24 cellular contexts compared by ENCODE assay signal in genomic region chr13:66341978-66342377, GRCh38.
A peak's percentile ranks its signal among the peaks of the same experiment; 100 is the strongest.
DNase-seq lines count a peak whose midpoint lies in the region; ATAC-seq and TF ChIP-seq lines count a peak whose summit lies in the region.
"Had no signal": no experiment of that assay in that cellular context is flagged by ENCODE, and none has a peak within 500 bp of the region (broad histone marks: within the 10 kb centered on the region; RNA-seq: fewer than 3 reads in every experiment).

No MANE protein-coding gene starts in this region.

- no peak for ATAC-seq in GM18870 (IDR thresholded peaks at IDR 0.05; ENCODE audit: unreplicated experiment)
- ATAC-seq: Right ventricle myocardium inferior had no signal

- H3K9ac ChIP-seq in SK-N-MC (ENCODE audit: insufficient read length) = no peak overlapping the region
- H3K9ac ChIP-seq: GM23248 had no signal

- H3K36me3 Mint-ChIP-seq in activated T-helper 1 cell treated with anti-CD3 and anti-CD28 coated beads, Interleukin-12 subunit alpha, Interleukin-12 subunit beta, Interleukin-2, Interleukin-4 antibody, amounts not matched to agents 30 ng/mL and 10 ng/mL and 1 ng/mL, durations not matched to agents 14 hours and 24 hours and 36 hours (ENCODE audit: low read depth) = no peaks in the 10 kb centered on the region
- H3K36me3 Mint-ChIP-seq: CD14-positive monocyte had no signal

- H3K9me3 ChIP-seq in SK-N-MC (ENCODE audit: low read depth, low read length) = no peaks in the 10 kb centered on the region
- H3K9me3 ChIP-seq: BE2C, SJCRH30 had no signal

- H3K27ac Mint-ChIP-seq in activated T-helper 1 cell treated with anti-CD3 and anti-CD28 coated beads, Interleukin-12 subunit alpha, Interleukin-12 subunit beta, Interleukin-2, Interleukin-4 antibody, amounts not matched to agents 30 ng/mL and 10 ng/mL and 1 ng/mL, durations not matched to agents 14 hours and 24 hours and 36 hours = no peak overlapping the region
- H3K27ac Mint-ChIP-seq: CD14-positive monocyte had no signal

- H3K36me3 ChIP-seq in SK-N-MC (ENCODE audit: insufficient read depth, low read length) = no peaks in the 10 kb centered on the region
- H3K36me3 ChIP-seq: BE2C, SJCRH30 had no signal

- H3K27ac ChIP-seq in SK-N-MC = peak overlapping the region; percentile 56; the same call in 1 of the 2 replicates
- H3K27ac ChIP-seq: GM23248, PC-9, SJCRH30 had no signal

- H3K4me3 Mint-ChIP-seq in activated T-helper 1 cell treated with anti-CD3 and anti-CD28 coated beads, Interleukin-12 subunit alpha, Interleukin-12 subunit beta, Interleukin-2, Interleukin-4 antibody, amounts not matched to agents 30 ng/mL and 10 ng/mL and 1 ng/mL, durations not matched to agents 14 hours and 24 hours and 36 hours = no peak overlapping the region
- H3K4me3 Mint-ChIP-seq: CD14-positive monocyte had no signal

- no peak for TF ChIP-seq CTCF in choroid plexus epithelial cell (conservative IDR thresholded peaks at IDR 0.05; ENCODE audit: low read depth, low read length)

- H3K9me3 Mint-ChIP-seq in activated T-helper 1 cell treated with anti-CD3 and anti-CD28 coated beads, Interleukin-12 subunit alpha, Interleukin-12 subunit beta, Interleukin-2, Interleukin-4 antibody, amounts not matched to agents 30 ng/mL and 10 ng/mL and 1 ng/mL, durations not matched to agents 14 hours and 24 hours and 36 hours = no peaks in the 10 kb centered on the region

- H3K27me3 Mint-ChIP-seq in activated T-helper 1 cell treated with anti-CD3 and anti-CD28 coated beads, Interleukin-12 subunit alpha, Interleukin-12 subunit beta, Interleukin-2, Interleukin-4 antibody, amounts not matched to agents 30 ng/mL and 10 ng/mL and 1 ng/mL, durations not matched to agents 14 hours and 24 hours and 36 hours (ENCODE audit: insufficient read depth) = no peaks in the 10 kb centered on the region

- H3K4me3 ChIP-seq in SK-N-MC (no peak overlapping the region), choroid plexus epithelial cell (ENCODE audit: low read depth, low read length) (no peak overlapping the region)
- H3K4me3 ChIP-seq: GM23248, PC-9, SJCRH30 had no signal

- H3K4me1 Mint-ChIP-seq in activated T-helper 1 cell treated with anti-CD3 and anti-CD28 coated beads, Interleukin-12 subunit alpha, Interleukin-12 subunit beta, Interleukin-2, Interleukin-4 antibody, amounts not matched to agents 30 ng/mL and 10 ng/mL and 1 ng/mL, durations not matched to agents 14 hours and 24 hours and 36 hours (ENCODE audit: low read depth) = no peaks in the 10 kb centered on the region
- H3K4me1 Mint-ChIP-seq: CD14-positive monocyte had no signal

- intact Hi-C loops in activated T-helper 1 cell treated with anti-CD3 and anti-CD28 coated beads, Interleukin-12 subunit alpha, Interleukin-12 subunit beta, Interleukin-2, Interleukin-4 antibody, amounts not matched to agents 30 ng/mL and 10 ng/mL and 1 ng/mL, durations not matched to agents 14 hours and 24 hours and 36 hours (cut with micrococcal nuclease) = no loop called here

- no peak for DNase-seq in SK-N-MC (ENCODE audit: low read depth, low spot score)
- peak; percentile 10 for DNase-seq in choroid plexus epithelial cell (ENCODE audit: low read depth)
- peak; percentile 23 for DNase-seq in iris pigment epithelial cell (ENCODE audit: low read depth)
- no peak for DNase-seq in NCI-H1105 (lab: John Stamatoyannopoulos, UW)
- DNase-seq in activated T-helper 1 cell treated with anti-CD3 and anti-CD28 coated beads, Interleukin-12 subunit alpha, Interleukin-12 subunit beta, Interleukin-2, Interleukin-4 antibody, amounts not matched to agents 30 ng/mL and 10 ng/mL and 1 ng/mL, durations not matched to agents 14 hours and 24 hours and 36 hours (ENCODE audit: low spot score) = no peak
- no peak for DNase-seq in Ammon's horn (ENCODE audit: low spot score)
- DNase-seq: BE2C, Calu3, DMS153, DND-41, GM23248, H7, KG1, NCI-H1048, NCI-H1417 treated with DMSO at 0.1 percent for 48 hours, NCI-H1694 treated with DMSO at 0.1 percent for 48 hours, NCI-H2081, NCI-H2227 treated with DMSO at 0.1 percent for 48 hours, NCI-H526 treated with DMSO at 0.1 percent for 48 hours, PC-9, SJCRH30 had no signal

Comparison
In these comparisons a context has a peak if more than half of its experiments do, and no peak if none do; other contexts are left out.
1. DNase-seq: peak in choroid plexus epithelial cell (single experiment) and iris pigment epithelial cell (single experiment); none in SK-N-MC (single experiment), NCI-H1105 (single experiment), activated T-helper 1 cell treated with anti-CD3 and anti-CD28 coated beads, Interleukin-12 subunit alpha, Interleukin-12 subunit beta, Interleukin-2, Interleukin-4 antibody, amounts not matched to agents 30 ng/mL and 10 ng/mL and 1 ng/mL, durations not matched to agents 14 hours and 24 hours and 36 hours (single experiment) and Ammon's horn (single experiment).